Comparison of ENCODE assay signal across 13 cellular contexts in genomic region chr6:169738204-169738971, GRCh38. TPM values are rescaled to one million over a fixed set of nuclear protein-coding genes. Genes with fewer than 3 reads are reported as not detected.
A peak's percentile ranks its signal among the peaks of the same experiment; 100 is the strongest.
DNase-seq lines count a peak whose midpoint lies in the region; ATAC-seq and TF ChIP-seq lines count a peak whose summit lies in the region.
"Had no signal": no experiment of that assay in that cellular context is flagged by ENCODE, and none has a peak within 500 bp of the region (broad histone marks: within the 10 kb centered on the region; RNA-seq: fewer than 3 reads in every experiment).

No MANE protein-coding gene starts in this region.

- no peak overlapping the region for H3K27ac Mint-ChIP-seq in H9
- no peak overlapping the region for H3K27ac Mint-ChIP-seq in activated T-helper 1 cell treated with anti-CD3 and anti-CD28 coated beads, Interleukin-12 subunit alpha, Interleukin-12 subunit beta, Interleukin-2, Interleukin-4 antibody, amounts not matched to agents 30 ng/mL and 10 ng/mL and 1 ng/mL, durations not matched to agents 14 hours and 24 hours and 36 hours

- peak; percentile 31 for DNase-seq in H9
- peak; percentile 52 for DNase-seq in SK-N-DZ (ENCODE audit: low spot score)
- peak; percentile 26 for DNase-seq in left kidney (ENCODE audit: low read depth, low spot score)
- no peak for DNase-seq in esophagus squamous epithelium (lab: John Stamatoyannopoulos, UW)
- DNase-seq in T-helper 1 cell, result no peak
- DNase-seq in activated T-helper 1 cell treated with anti-CD3 and anti-CD28 coated beads, Interleukin-12 subunit alpha, Interleukin-12 subunit beta, Interleukin-2, Interleukin-4 antibody, amounts not matched to agents 30 ng/mL and 10 ng/mL and 1 ng/mL, durations not matched to agents 14 hours and 24 hours and 36 hours (ENCODE audit: low spot score), result no peak
- DNase-seq: activated gamma-delta T cell, Karpas-422, naive B cell, NCI-H446, T-helper 9 cell had no signal

- peak overlapping the region in 8 of 11 experiments; percentile 2 to 34 (median 16); a peak in 10 of 22 replicates for H3K4me2 ChIP-seq in BLaER1 treated with 17β-estradiol and CSF1 and Interleukin-3, amounts not matched to agents 10 nM and 100 nM
- H3K4me2 ChIP-seq in H9 (ENCODE audit: insufficient read depth, insufficient read length, low read length), result no peak overlapping the region

- H2BK5ac ChIP-seq in H9 (ENCODE audit: insufficient read length, low read length), result no peak overlapping the region

- H4K5ac ChIP-seq in H9 (ENCODE audit: insufficient read length, low read depth, low read length), result no peak overlapping the region

- WGBS in H9 (ENCODE audit: extremely low coverage, insufficient read length, low lambda C conversion rate), result no CpG with 5 or more reads among the region's 9 CpGs
- WGBS in esophagus squamous epithelium, 2 donors, result 64 to 74% methylated on average over 5 to 9 of the region's 9 CpGs

- no peak overlapping the region for H3K4me3 ChIP-seq in BLaER1 treated with 17β-estradiol and CSF1 and Interleukin-3, amounts not matched to agents 10 nM and 100 nM
- no peak overlapping the region for H3K4me3 ChIP-seq in esophagus squamous epithelium

- H3K27me3 ChIP-seq in BLaER1 treated with 17β-estradiol and CSF1 and Interleukin-3, amounts not matched to agents 10 nM and 100 nM, result no peaks in the 10 kb centered on the region
- H3K27me3 ChIP-seq in H9 (ENCODE audit: insufficient read depth, low read length), result no peaks in the 10 kb centered on the region
- no peaks in the 10 kb centered on the region for H3K27me3 ChIP-seq in esophagus squamous epithelium

- no peaks in the 10 kb centered on the region for H4K20me1 ChIP-seq in BLaER1 treated with 17β-estradiol and CSF1 and Interleukin-3, amounts not matched to agents 10 nM and 100 nM
- no peaks in the 10 kb centered on the region for H4K20me1 ChIP-seq in H9 (ENCODE audit: control insufficient read depth, insufficient read depth, insufficient read length)

- H3K23me2 ChIP-seq in H9 (ENCODE audit: insufficient read length, low read depth, low read length, poor library complexity, severe bottlenecking), result no peaks in the 10 kb centered on the region

- H3K56ac ChIP-seq in H9 (ENCODE audit: insufficient read length, low read depth, low read length), result no peak overlapping the region

- intact Hi-C loops in esophagus squamous epithelium (cut with DNase I), result no loop called here
- intact Hi-C loops in activated T-helper 1 cell treated with anti-CD3 and anti-CD28 coated beads, Interleukin-12 subunit alpha, Interleukin-12 subunit beta, Interleukin-2, Interleukin-4 antibody, amounts not matched to agents 30 ng/mL and 10 ng/mL and 1 ng/mL, durations not matched to agents 14 hours and 24 hours and 36 hours (cut with micrococcal nuclease), result no loop called here

- TF ChIP-seq POLR2A in esophagus squamous epithelium (IDR thresholded peaks at IDR 0.05), result no peak

- H2BK12ac ChIP-seq in H9 (ENCODE audit: insufficient read length, low read depth, low read length), result no peak overlapping the region

- H4K91ac ChIP-seq in H9 (ENCODE audit: insufficient read length, low read depth, low read length), result no peak overlapping the region

- H2BK15ac ChIP-seq in H9 (ENCODE audit: low read depth, low read length), result no peak overlapping the region

- no peak for TF ChIP-seq CTCF in H9 (conservative IDR thresholded peaks at IDR 0.05)
- no peak for TF ChIP-seq CTCF in esophagus squamous epithelium (IDR thresholded peaks at IDR 0.05)

- peaks cover 3 to 5% of the 10 kb centered on the region in 2 experiments; a peak in 1 of 4 replicates for H3K4me1 Mint-ChIP-seq in H9
- no peaks in the 10 kb centered on the region for H3K4me1 Mint-ChIP-seq in activated T-helper 1 cell treated with anti-CD3 and anti-CD28 coated beads, Interleukin-12 subunit alpha, Interleukin-12 subunit beta, Interleukin-2, Interleukin-4 antibody, amounts not matched to agents 30 ng/mL and 10 ng/mL and 1 ng/mL, durations not matched to agents 14 hours and 24 hours and 36 hours (ENCODE audit: low read depth)
- H3K4me1 Mint-ChIP-seq: naive B cell had no signal

- H3K9ac ChIP-seq in BLaER1 treated with 17β-estradiol and CSF1 and Interleukin-3, amounts not matched to agents 10 nM and 100 nM, result no peak overlapping the region
- H3K9ac ChIP-seq in H9 (ENCODE audit: extremely low read depth, insufficient read length, low read length), result no peak overlapping the region

- no peak for ATAC-seq in GM19455 (IDR thresholded peaks at IDR 0.05; ENCODE audit: unreplicated experiment)

- no peaks in the 10 kb centered on the region for H3K9me3 Mint-ChIP-seq in H9
- H3K9me3 Mint-ChIP-seq in activated T-helper 1 cell treated with anti-CD3 and anti-CD28 coated beads, Interleukin-12 subunit alpha, Interleukin-12 subunit beta, Interleukin-2, Interleukin-4 antibody, amounts not matched to agents 30 ng/mL and 10 ng/mL and 1 ng/mL, durations not matched to agents 14 hours and 24 hours and 36 hours, result peaks cover 3% of the 10 kb centered on the region

- peaks cover 7% of the 10 kb centered on the region for H3K27me3 Mint-ChIP-seq in H9 (ENCODE audit: low read depth)
- peaks cover 38% of the 10 kb centered on the region for H3K27me3 Mint-ChIP-seq in activated T-helper 1 cell treated with anti-CD3 and anti-CD28 coated beads, Interleukin-12 subunit alpha, Interleukin-12 subunit beta, Interleukin-2, Interleukin-4 antibody, amounts not matched to agents 30 ng/mL and 10 ng/mL and 1 ng/mL, durations not matched to agents 14 hours and 24 hours and 36 hours (ENCODE audit: insufficient read depth)

- H3K14ac ChIP-seq in H9 (ENCODE audit: insufficient read depth, low read length), result no peak overlapping the region; the same call in 1 of the 2 replicates

- H3K4me1 ChIP-seq in BLaER1 treated with 17β-estradiol and CSF1 and Interleukin-3, amounts not matched to agents 10 nM and 100 nM, result peaks cover 0 to 12% (median 2%) of the 10 kb centered on the region in 10 experiments; a peak in 8 of 20 replicates
- H3K4me1 ChIP-seq in H9 (ENCODE audit: insufficient read depth, low read length) (no peaks in the 10 kb centered on the region), esophagus squamous epithelium (no peaks in the 10 kb centered on the region)

- H3K79me2 ChIP-seq in H9 (ENCODE audit: insufficient read depth, low read length), result no peaks in the 10 kb centered on the region

- H2BK120ac ChIP-seq in H9 (ENCODE audit: low read depth, low read length, poor library complexity, severe bottlenecking), result no peak overlapping the region

- H3K23ac ChIP-seq in H9 (ENCODE audit: insufficient read length, low read depth, low read length), result no peak overlapping the region

- no peak overlapping the region for H3T11ph ChIP-seq in H9 (ENCODE audit: low read length)

- H3K4ac ChIP-seq in H9 (ENCODE audit: low read depth, low read length), result no peak overlapping the region

- H4K8ac ChIP-seq in H9 (replicated peaks; ENCODE audit: insufficient read length, low read depth, low read length), result no peak overlapping the region

- H3K36me3 ChIP-seq in BLaER1 treated with 17β-estradiol and CSF1 and Interleukin-3, amounts not matched to agents 10 nM and 100 nM, result no peaks in the 10 kb centered on the region
- H3K36me3 ChIP-seq in esophagus squamous epithelium, result no peaks in the 10 kb centered on the region

- no peak overlapping the region for H2AK5ac ChIP-seq in H9 (ENCODE audit: insufficient read length, low read length)

- no peak overlapping the region for H2AFZ ChIP-seq in H9 (ENCODE audit: low read length)

- no peaks in the 10 kb centered on the region for H3K36me3 Mint-ChIP-seq in H9 (ENCODE audit: insufficient read depth in 1 of 3, low read depth in 3 of 3)
- peaks cover 2% of the 10 kb centered on the region for H3K36me3 Mint-ChIP-seq in activated T-helper 1 cell treated with anti-CD3 and anti-CD28 coated beads, Interleukin-12 subunit alpha, Interleukin-12 subunit beta, Interleukin-2, Interleukin-4 antibody, amounts not matched to agents 30 ng/mL and 10 ng/mL and 1 ng/mL, durations not matched to agents 14 hours and 24 hours and 36 hours (ENCODE audit: low read depth)
- H3K36me3 Mint-ChIP-seq: naive B cell had no signal

- no peak overlapping the region for H2BK20ac ChIP-seq in H9 (ENCODE audit: low read depth, low read length, poor library complexity, severe bottlenecking)

- H3K4me3 Mint-ChIP-seq in H9, result no peak overlapping the region
- no peak overlapping the region for H3K4me3 Mint-ChIP-seq in activated T-helper 1 cell treated with anti-CD3 and anti-CD28 coated beads, Interleukin-12 subunit alpha, Interleukin-12 subunit beta, Interleukin-2, Interleukin-4 antibody, amounts not matched to agents 30 ng/mL and 10 ng/mL and 1 ng/mL, durations not matched to agents 14 hours and 24 hours and 36 hours
- H3K4me3 Mint-ChIP-seq: naive B cell had no signal

- no peak overlapping the region for H3K18ac ChIP-seq in H9 (ENCODE audit: insufficient read length, low read depth, low read length)

- no peaks in the 10 kb centered on the region for H3K79me1 ChIP-seq in H9 (ENCODE audit: insufficient read depth, low read depth, low read length, poor library complexity, severe bottlenecking)

- no peak overlapping the region for H3K27ac ChIP-seq in BLaER1 treated with 17β-estradiol and CSF1 and Interleukin-3, amounts not matched to agents 10 nM and 100 nM
- H3K27ac ChIP-seq in H9 (ENCODE audit: insufficient read length, low read depth, low read length) (no peak overlapping the region), esophagus squamous epithelium (no peak overlapping the region)

- H3K9me3 ChIP-seq in BLaER1 treated with 17β-estradiol and CSF1 and Interleukin-3, amounts not matched to agents 10 nM and 100 nM (replicated peaks in 1 of 11), result peaks cover 0 to 5% (median 0%) of the 10 kb centered on the region in 11 experiments; a peak in 3 of 22 replicates
- H3K9me3 ChIP-seq in H9 (ENCODE audit: control insufficient read depth, low read depth, low read length) (no peaks in the 10 kb centered on the region), esophagus squamous epithelium (no peaks in the 10 kb centered on the region)

RNA-seq across cellular contexts. Expression of gene DYNLT2, which starts 13.0 kb away (rescaled TPM):
- 1.3 and 1.8 TPM in 2 replicates for total RNA-seq in H9 (2021)
- polyA plus RNA-seq in SK-N-DZ (2014; cell fraction: cytosol; rRNA removed), result 6.1 and 7.2 TPM in 2 replicates
- polyA plus RNA-seq in SK-N-DZ (2014; cell fraction: nucleus; rRNA removed), result 7.0 and 9.2 TPM in 2 replicates
- 1 to 10 TPM in 3 of 4 donors, under 1 TPM in 1; 0.94 to 3.1 (median 1.4) TPM for total RNA-seq in esophagus squamous epithelium
- 2.2 and 2.6 TPM in 2 replicates for total RNA-seq in activated T-helper 1 cell treated with anti-CD3 and anti-CD28 coated beads, Interleukin-12 subunit alpha, Interleukin-12 subunit beta, Interleukin-2, Interleukin-4 antibody, amounts not matched to agents 30 ng/mL and 10 ng/mL and 1 ng/mL, durations not matched to agents 14 hours and 24 hours and 36 hours

RNA-seq across cellular contexts. Expression of gene ERMARD, which starts 13.0 kb away (rescaled TPM):
- total RNA-seq in H9 (2021) (11.7 and 13.6 TPM in 2 replicates), esophagus squamous epithelium (10 to 100 TPM; 10.3 to 21.4 (median 17.6) TPM)
- polyA plus RNA-seq in SK-N-DZ (2014; cell fraction: cytosol; rRNA removed), result 19.6 and 35.9 TPM in 2 replicates
- 56.0 and 67.8 TPM in 2 replicates for polyA plus RNA-seq in SK-N-DZ (2014; cell fraction: nucleus; rRNA removed)
- total RNA-seq in activated T-helper 1 cell treated with anti-CD3 and anti-CD28 coated beads, Interleukin-12 subunit alpha, Interleukin-12 subunit beta, Interleukin-2, Interleukin-4 antibody, amounts not matched to agents 30 ng/mL and 10 ng/mL and 1 ng/mL, durations not matched to agents 14 hours and 24 hours and 36 hours, result 26.9 and 29.2 TPM in 2 replicates

RNA-seq across cellular contexts. Expression of gene PHF10, which starts 14.1 kb away (rescaled TPM):
- total RNA-seq in H9 (2021) (59.0 and 59.8 TPM in 2 replicates), esophagus squamous epithelium (10 to 100 TPM; 25.8 to 67.9 (median 31.5) TPM)
- 40.9 and 45.4 TPM in 2 replicates for polyA plus RNA-seq in SK-N-DZ (2014; cell fraction: cytosol; rRNA removed)
- 42.7 and 78.4 TPM in 2 replicates for polyA plus RNA-seq in SK-N-DZ (2014; cell fraction: nucleus; rRNA removed)
- 88.3 and 89.3 TPM in 2 replicates for total RNA-seq in activated T-helper 1 cell treated with anti-CD3 and anti-CD28 coated beads, Interleukin-12 subunit alpha, Interleukin-12 subunit beta, Interleukin-2, Interleukin-4 antibody, amounts not matched to agents 30 ng/mL and 10 ng/mL and 1 ng/mL, durations not matched to agents 14 hours and 24 hours and 36 hours

RNA-seq across cellular contexts. Expression of gene C6orf120, which starts 36.5 kb away (rescaled TPM):
- total RNA-seq in H9 (2021) (22.2 and 23.2 TPM in 2 replicates), esophagus squamous epithelium (10 to 100 TPM; 14.8 to 29.0 (median 21.7) TPM)
- polyA plus RNA-seq in SK-N-DZ (2014; cell fraction: cytosol; rRNA removed), result 22.5 and 26.0 TPM in 2 replicates
- 13.5 and 23.1 TPM in 2 replicates for polyA plus RNA-seq in SK-N-DZ (2014; cell fraction: nucleus; rRNA removed)
- total RNA-seq in activated T-helper 1 cell treated with anti-CD3 and anti-CD28 coated beads, Interleukin-12 subunit alpha, Interleukin-12 subunit beta, Interleukin-2, Interleukin-4 antibody, amounts not matched to agents 30 ng/mL and 10 ng/mL and 1 ng/mL, durations not matched to agents 14 hours and 24 hours and 36 hours, result 22.6 and 25.5 TPM in 2 replicates

RNA-seq across cellular contexts. Expression of gene WDR27, which starts 36.6 kb away (rescaled TPM):
- total RNA-seq in H9 (2021), result 38.4 and 48.7 TPM in 2 replicates
- polyA plus RNA-seq in SK-N-DZ (2014; cell fraction: cytosol; rRNA removed), result 19.1 and 37.3 TPM in 2 replicates
- 350 and 559 TPM in 2 replicates for polyA plus RNA-seq in SK-N-DZ (2014; cell fraction: nucleus; rRNA removed)
- total RNA-seq in esophagus squamous epithelium, result 10 to 100 TPM; 12.4 to 38.7 (median 27.6) TPM
- total RNA-seq in activated T-helper 1 cell treated with anti-CD3 and anti-CD28 coated beads, Interleukin-12 subunit alpha, Interleukin-12 subunit beta, Interleukin-2, Interleukin-4 antibody, amounts not matched to agents 30 ng/mL and 10 ng/mL and 1 ng/mL, durations not matched to agents 14 hours and 24 hours and 36 hours, result 20.1 and 26.8 TPM in 2 replicates

Comparison
In these comparisons a context has a peak if more than half of its experiments do, and no peak if none do; other contexts are left out.
1. DNase-seq: peak in H9 (single experiment), SK-N-DZ (single experiment) and left kidney (single experiment); none in esophagus squamous epithelium (single experiment), T-helper 1 cell (0 of 5) and activated T-helper 1 cell treated with anti-CD3 and anti-CD28 coated beads, Interleukin-12 subunit alpha, Interleukin-12 subunit beta, Interleukin-2, Interleukin-4 antibody, amounts not matched to agents 30 ng/mL and 10 ng/mL and 1 ng/mL, durations not matched to agents 14 hours and 24 hours and 36 hours (single experiment).